ENCODE assay signal across 1 cellular context in the genomic region with DNA sequence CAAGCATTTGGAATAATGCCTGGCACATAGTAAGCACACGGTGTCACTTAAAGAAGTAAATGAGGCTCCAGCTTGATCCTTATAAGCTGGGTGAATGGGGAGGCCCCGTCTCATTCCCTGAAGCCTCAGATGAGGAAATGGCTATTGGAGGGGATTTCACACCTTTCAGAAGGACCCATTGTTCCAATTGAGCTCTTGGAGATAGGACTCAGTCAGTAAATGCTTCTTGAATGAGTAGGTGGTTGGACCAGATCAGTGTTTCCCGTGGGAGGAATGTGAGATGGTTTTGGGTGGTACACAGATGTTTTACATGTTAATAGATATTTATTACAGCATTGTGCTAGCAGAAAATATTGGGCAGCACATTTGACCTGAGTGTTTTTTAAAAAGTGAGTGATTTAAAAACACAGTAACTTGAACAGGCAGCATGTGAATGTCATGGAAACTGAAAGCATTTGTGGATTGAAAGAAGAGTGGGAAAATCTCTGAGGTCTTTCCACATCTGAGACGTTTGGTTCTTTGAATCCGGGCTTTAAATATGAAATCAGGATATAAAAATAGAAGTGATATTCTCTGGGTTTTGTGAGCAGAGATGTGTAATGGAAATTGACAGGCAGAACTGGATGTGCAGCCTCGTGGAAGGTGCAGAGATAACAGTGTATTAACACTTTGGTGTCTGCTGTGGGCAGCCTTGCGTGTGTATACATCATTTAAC.
TF ChIP-seq lines count a peak whose summit lies in the region.

No MANE protein-coding gene starts in this region.

TF ChIP-seq in GM23338, 12 proteins besides CTCF, POLR2A, EP300 and RAD21 (continued from another document):
- TF ChIP-seq, protein P1, sequence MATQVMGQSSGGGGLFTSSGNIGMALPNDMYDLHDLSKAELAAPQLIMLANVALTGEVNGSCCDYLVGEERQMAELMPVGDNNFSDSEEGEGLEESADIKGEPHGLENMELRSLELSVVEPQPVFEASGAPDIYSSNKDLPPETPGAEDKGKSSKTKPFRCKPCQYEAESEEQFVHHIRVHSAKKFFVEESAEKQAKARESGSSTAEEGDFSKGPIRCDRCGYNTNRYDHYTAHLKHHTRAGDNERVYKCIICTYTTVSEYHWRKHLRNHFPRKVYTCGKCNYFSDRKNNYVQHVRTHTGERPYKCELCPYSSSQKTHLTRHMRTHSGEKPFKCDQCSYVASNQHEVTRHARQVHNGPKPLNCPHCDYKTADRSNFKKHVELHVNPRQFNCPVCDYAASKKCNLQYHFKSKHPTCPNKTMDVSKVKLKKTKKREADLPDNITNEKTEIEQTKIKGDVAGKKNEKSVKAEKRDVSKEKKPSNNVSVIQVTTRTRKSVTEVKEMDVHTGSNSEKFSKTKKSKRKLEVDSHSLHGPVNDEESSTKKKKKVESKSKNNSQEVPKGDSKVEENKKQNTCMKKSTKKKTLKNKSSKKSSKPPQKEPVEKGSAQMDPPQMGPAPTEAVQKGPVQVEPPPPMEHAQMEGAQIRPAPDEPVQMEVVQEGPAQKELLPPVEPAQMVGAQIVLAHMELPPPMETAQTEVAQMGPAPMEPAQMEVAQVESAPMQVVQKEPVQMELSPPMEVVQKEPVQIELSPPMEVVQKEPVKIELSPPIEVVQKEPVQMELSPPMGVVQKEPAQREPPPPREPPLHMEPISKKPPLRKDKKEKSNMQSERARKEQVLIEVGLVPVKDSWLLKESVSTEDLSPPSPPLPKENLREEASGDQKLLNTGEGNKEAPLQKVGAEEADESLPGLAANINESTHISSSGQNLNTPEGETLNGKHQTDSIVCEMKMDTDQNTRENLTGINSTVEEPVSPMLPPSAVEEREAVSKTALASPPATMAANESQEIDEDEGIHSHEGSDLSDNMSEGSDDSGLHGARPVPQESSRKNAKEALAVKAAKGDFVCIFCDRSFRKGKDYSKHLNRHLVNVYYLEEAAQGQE (IDR thresholded peaks at IDR 0.05; ENCODE audit: unreplicated experiment), result no peak
- TF ChIP-seq NANOG (IDR thresholded peaks at IDR 0.05; ENCODE audit: borderline replicate concordance), result no peak
- TF ChIP-seq, protein P2, sequence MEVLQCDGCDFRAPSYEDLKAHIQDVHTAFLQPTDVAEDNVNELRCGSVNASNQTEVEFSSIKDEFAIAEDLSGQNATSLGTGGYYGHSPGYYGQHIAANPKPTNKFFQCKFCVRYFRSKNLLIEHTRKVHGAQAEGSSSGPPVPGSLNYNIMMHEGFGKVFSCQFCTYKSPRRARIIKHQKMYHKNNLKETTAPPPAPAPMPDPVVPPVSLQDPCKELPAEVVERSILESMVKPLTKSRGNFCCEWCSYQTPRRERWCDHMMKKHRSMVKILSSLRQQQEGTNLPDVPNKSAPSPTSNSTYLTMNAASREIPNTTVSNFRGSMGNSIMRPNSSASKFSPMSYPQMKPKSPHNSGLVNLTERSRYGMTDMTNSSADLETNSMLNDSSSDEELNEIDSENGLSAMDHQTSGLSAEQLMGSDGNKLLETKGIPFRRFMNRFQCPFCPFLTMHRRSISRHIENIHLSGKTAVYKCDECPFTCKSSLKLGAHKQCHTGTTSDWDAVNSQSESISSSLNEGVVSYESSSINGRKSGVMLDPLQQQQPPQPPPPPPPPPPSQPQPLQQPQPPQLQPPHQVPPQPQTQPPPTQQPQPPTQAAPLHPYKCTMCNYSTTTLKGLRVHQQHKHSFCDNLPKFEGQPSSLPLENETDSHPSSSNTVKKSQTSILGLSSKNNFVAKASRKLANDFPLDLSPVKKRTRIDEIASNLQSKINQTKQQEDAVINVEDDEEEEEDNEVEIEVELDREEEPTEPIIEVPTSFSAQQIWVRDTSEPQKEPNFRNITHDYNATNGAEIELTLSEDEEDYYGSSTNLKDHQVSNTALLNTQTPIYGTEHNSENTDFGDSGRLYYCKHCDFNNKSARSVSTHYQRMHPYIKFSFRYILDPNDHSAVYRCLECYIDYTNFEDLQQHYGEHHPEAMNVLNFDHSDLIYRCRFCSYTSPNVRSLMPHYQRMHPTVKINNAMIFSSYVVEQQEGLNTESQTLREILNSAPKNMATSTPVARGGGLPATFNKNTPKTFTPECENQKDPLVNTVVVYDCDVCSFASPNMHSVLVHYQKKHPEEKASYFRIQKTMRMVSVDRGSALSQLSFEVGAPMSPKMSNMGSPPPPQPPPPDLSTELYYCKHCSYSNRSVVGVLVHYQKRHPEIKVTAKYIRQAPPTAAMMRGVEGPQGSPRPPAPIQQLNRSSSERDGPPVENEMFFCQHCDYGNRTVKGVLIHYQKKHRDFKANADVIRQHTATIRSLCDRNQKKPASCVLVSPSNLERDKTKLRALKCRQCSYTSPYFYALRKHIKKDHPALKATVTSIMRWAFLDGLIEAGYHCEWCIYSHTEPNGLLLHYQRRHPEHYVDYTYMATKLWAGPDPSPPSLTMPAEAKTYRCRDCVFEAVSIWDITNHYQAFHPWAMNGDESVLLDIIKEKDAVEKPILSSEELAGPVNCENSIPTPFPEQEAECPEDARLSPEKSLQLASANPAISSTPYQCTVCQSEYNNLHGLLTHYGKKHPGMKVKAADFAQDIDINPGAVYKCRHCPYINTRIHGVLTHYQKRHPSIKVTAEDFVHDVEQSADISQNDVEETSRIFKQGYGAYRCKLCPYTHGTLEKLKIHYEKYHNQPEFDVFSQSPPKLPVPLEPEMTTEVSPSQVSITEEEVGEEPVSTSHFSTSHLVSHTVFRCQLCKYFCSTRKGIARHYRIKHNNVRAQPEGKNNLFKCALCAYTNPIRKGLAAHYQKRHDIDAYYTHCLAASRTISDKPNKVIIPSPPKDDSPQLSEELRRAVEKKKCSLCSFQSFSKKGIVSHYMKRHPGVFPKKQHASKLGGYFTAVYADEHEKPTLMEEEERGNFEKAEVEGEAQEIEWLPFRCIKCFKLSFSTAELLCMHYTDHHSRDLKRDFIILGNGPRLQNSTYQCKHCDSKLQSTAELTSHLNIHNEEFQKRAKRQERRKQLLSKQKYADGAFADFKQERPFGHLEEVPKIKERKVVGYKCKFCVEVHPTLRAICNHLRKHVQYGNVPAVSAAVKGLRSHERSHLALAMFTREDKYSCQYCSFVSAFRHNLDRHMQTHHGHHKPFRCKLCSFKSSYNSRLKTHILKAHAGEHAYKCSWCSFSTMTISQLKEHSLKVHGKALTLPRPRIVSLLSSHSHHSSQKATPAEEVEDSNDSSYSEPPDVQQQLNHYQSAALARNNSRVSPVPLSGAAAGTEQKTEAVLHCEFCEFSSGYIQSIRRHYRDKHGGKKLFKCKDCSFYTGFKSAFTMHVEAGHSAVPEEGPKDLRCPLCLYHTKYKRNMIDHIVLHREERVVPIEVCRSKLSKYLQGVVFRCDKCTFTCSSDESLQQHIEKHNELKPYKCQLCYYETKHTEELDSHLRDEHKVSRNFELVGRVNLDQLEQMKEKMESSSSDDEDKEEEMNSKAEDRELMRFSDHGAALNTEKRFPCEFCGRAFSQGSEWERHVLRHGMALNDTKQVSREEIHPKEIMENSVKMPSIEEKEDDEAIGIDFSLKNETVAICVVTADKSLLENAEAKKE (CRISPR knock-in tag; IDR thresholded peaks at IDR 0.05), result no peak
- TF ChIP-seq STAT1 (IDR thresholded peaks at IDR 0.05; ENCODE audit: unreplicated experiment), result no peak
